15 cellular contexts compared by ENCODE assay signal in genomic region chr10:77287647-77288120, GRCh38.
A peak's percentile ranks its signal among the peaks of the same experiment; 100 is the strongest.
DNase-seq lines count a peak whose midpoint lies in the region; ATAC-seq and TF ChIP-seq lines count a peak whose summit lies in the region.
"Had no signal": no experiment of that assay in that cellular context is flagged by ENCODE, and none has a peak within 500 bp of the region (broad histone marks: within the 10 kb centered on the region; RNA-seq: fewer than 3 reads in every experiment).

No MANE protein-coding gene starts in this region.

- H4K8ac ChIP-seq in mesendoderm (ENCODE audit: low read depth, low read length), result no peak overlapping the region

- 22 to 42% (median 33%) methylated on average over 2 of the region's 2 CpGs for WGBS in heart left ventricle, 4 donors
- WGBS in mesendoderm (ENCODE audit: extremely low coverage, insufficient coverage, low lambda C conversion rate), result no CpG with 5 or more reads among the region's 2 CpGs

- no peak overlapping the region for H2BK5ac ChIP-seq in mesendoderm (ENCODE audit: low read length)

- no peaks in the 10 kb centered on the region for H3K79me2 ChIP-seq in mesendoderm (ENCODE audit: control insufficient read depth, insufficient read depth, low read length)

- ATAC-seq in heart left ventricle (peak; percentile 74 to 98 (median 96)), HG03159 (IDR thresholded peaks at IDR 0.05; ENCODE audit: unreplicated experiment) (no peak), GM18870 (IDR thresholded peaks at IDR 0.05; ENCODE audit: unreplicated experiment) (no peak)
- ATAC-seq: activated T-cell treated with anti-CD3 and anti-CD28 coated beads, Interleukin-2, amount 50 U/mL, for 72 hours had no signal

- no peak overlapping the region for H3K9ac ChIP-seq in mesendoderm (ENCODE audit: low read length)

- H3K4me1 ChIP-seq in heart left ventricle, result peaks cover 0 to 9% (median 2%) of the 10 kb centered on the region in 12 donors
- peaks cover 40% of the 10 kb centered on the region for H3K4me1 ChIP-seq in mesendoderm (ENCODE audit: control insufficient read depth, low read depth, low read length)

- TF ChIP-seq POLR2A in heart left ventricle (IDR thresholded peaks at IDR 0.05), result no peak

- intact Hi-C loops in heart left ventricle (cut with DNase I) (no loop called here), cardiac septum (cut with DNase I) (no loop called here)

- no peak overlapping the region for H4K5ac ChIP-seq in mesendoderm (ENCODE audit: low read length)

- H2BK120ac ChIP-seq in mesendoderm (ENCODE audit: low read depth, low read length), result no peak overlapping the region

- DNase-seq in heart left ventricle (peak in 3 of 5 donors; percentile 15 to 42 (median 40)), cardiac septum (ENCODE audit: low spot score) (no peak), SHP77 (lab: John Stamatoyannopoulos, UW) (peak; percentile 33 to 51), mesendoderm (peak; percentile 77), activated gamma-delta T cell treated with Interleukin-2 at 50 U/mL for 16 hours (no peak), NCI-H345 (lab: John Stamatoyannopoulos, UW) (no peak)
- DNase-seq: activated CD4-positive, CD25-positive, alpha-beta regulatory T cell; activated T-cell treated with anti-CD3 and anti-CD28 coated beads, Interleukin-2, amount 50 U/mL, for 72 hours; GDM1; nucleus accumbens; SJCRH30; stimulated activated CD4-positive, alpha-beta T cell treated with anti-CD3 and anti-CD28 coated beads, Interleukin-4, amount 100 ng/mL, for 1 hour; stomach had no signal

- H3K4me3 ChIP-seq in heart left ventricle (no peak overlapping the region), mesendoderm (ENCODE audit: low read length) (no peak overlapping the region)
- H3K4me3 ChIP-seq: SJCRH30, stomach had no signal

- no peak for TF ChIP-seq CTCF in heart left ventricle (IDR thresholded peaks at IDR 0.05)

- no peak overlapping the region for H3K56ac ChIP-seq in mesendoderm (ENCODE audit: low read length)

- H3K4ac ChIP-seq in mesendoderm (ENCODE audit: low read depth, low read length), result no peak overlapping the region

- no peaks in the 10 kb centered on the region for H3K79me1 ChIP-seq in mesendoderm (ENCODE audit: low read length)

- H3K9me3 ChIP-seq in heart left ventricle, result no peaks in the 10 kb centered on the region
- H3K9me3 ChIP-seq: SJCRH30, stomach had no signal

- no peak overlapping the region for H3K4me2 ChIP-seq in mesendoderm (ENCODE audit: low read length)

- no peak overlapping the region for H3K18ac ChIP-seq in mesendoderm (ENCODE audit: low read length)

- H2AK5ac ChIP-seq in mesendoderm (ENCODE audit: low read length), result no peak overlapping the region

- peak overlapping the region in 1 of 12 donors; percentile 71 for H3K27ac ChIP-seq in heart left ventricle
- no peak overlapping the region for H3K27ac ChIP-seq in mesendoderm (ENCODE audit: low read depth, low read length)
- H3K27ac ChIP-seq: SJCRH30 had no signal

- H3K27me3 ChIP-seq in heart left ventricle (peaks cover 0 to 48% (median 5%) of the 10 kb centered on the region in 9 donors), mesendoderm (ENCODE audit: insufficient read depth, low read length, poor library complexity) (no peaks in the 10 kb centered on the region)
- H3K27me3 ChIP-seq: SJCRH30, stomach had no signal

- no peak overlapping the region for H2BK15ac ChIP-seq in mesendoderm (replicated peaks; ENCODE audit: low read depth)

- no peak overlapping the region for H3K23ac ChIP-seq in mesendoderm (ENCODE audit: low read length)

- no peaks in the 10 kb centered on the region for H3K36me3 ChIP-seq in heart left ventricle
- no peaks in the 10 kb centered on the region for H3K36me3 ChIP-seq in mesendoderm (ENCODE audit: control insufficient read depth, insufficient read depth, low read length)
- H3K36me3 ChIP-seq: SJCRH30, stomach had no signal

Comparison
In these comparisons a context has a peak if more than half of its experiments do, and no peak if none do; other contexts are left out.
1. DNase-seq: peak in heart left ventricle (3 of 5), SHP77 (2 of 2) and mesendoderm (single experiment); none in cardiac septum (single experiment), activated gamma-delta T cell treated with Interleukin-2 at 50 U/mL for 16 hours (single experiment) and NCI-H345 (single experiment).
2. ATAC-seq: peak in heart left ventricle (4 of 4); none in HG03159 (single experiment) and GM18870 (single experiment).